ENCODE assay signal across 9 cellular contexts in genomic region chr5:125961150-125961549, GRCh38.
DNase-seq lines count a peak whose midpoint lies in the region; ATAC-seq and TF ChIP-seq lines count a peak whose summit lies in the region.
"Had no signal": no experiment of that assay in that cellular context is flagged by ENCODE, and none has a peak within 500 bp of the region (broad histone marks: within the 10 kb centered on the region; RNA-seq: fewer than 3 reads in every experiment).

No MANE protein-coding gene starts in this region.

- no peak overlapping the region for H3K4me3 ChIP-seq in GM12864 (ENCODE audit: low read depth, low read length)
- H3K4me3 ChIP-seq in Jurkat, Clone E6-1 (ENCODE audit: low read length): no peak overlapping the region
- H3K4me3 ChIP-seq in mammary epithelial cell (replicated peaks in 1 of 3; ENCODE audit: insufficient read depth in 1 of 3, low read depth in 2 of 3, low read length in 3 of 3): no peak overlapping the region
- no peak overlapping the region for H3K4me3 ChIP-seq in body of pancreas

- ATAC-seq in GM19395 (IDR thresholded peaks at IDR 0.05; ENCODE audit: unreplicated experiment) (peak; percentile 100), HG02870 (IDR thresholded peaks at IDR 0.05; ENCODE audit: unreplicated experiment) (peak; percentile 99), body of pancreas (no peak)

- no peak overlapping the region for H3K27ac ChIP-seq in mammary epithelial cell (ENCODE audit: insufficient read depth, low read depth, low read length)
- H3K27ac ChIP-seq in body of pancreas: no peak overlapping the region

- CTCF ChIA-PET in mammary epithelial cell (lab: Charles Lee; ENCODE audit: low non-redundant PET): no interaction called here

- no peaks in the 10 kb centered on the region for H3K27me3 ChIP-seq in mammary epithelial cell (ENCODE audit: insufficient read depth, low read length)
- H3K27me3 ChIP-seq in body of pancreas: no peaks in the 10 kb centered on the region

- no peaks in the 10 kb centered on the region for H4K20me1 ChIP-seq in mammary epithelial cell (ENCODE audit: insufficient read depth, low read length)

- TF ChIP-seq POLR2A in body of pancreas (IDR thresholded peaks at IDR 0.05): no peak

- DNase-seq in GM12864 (ENCODE audit: low read depth) (peak; percentile 44), mammary epithelial cell (no peak), GM10266 (ENCODE audit: extremely low spot score) (no peak), body of pancreas (no peak), NCI-H2227 (lab: John Stamatoyannopoulos, UW; ENCODE audit: unreplicated experiment) (no peak)
- DNase-seq in Jurkat, Clone E6-1 (ENCODE audit: low read depth, low spot score): peak; percentile 14
- DNase-seq: AML-193 had no signal

- no peak for TF ChIP-seq CTCF in GM12864 (IDR thresholded peaks at IDR 0.05; ENCODE audit: low read depth, low read length, missing control alignments)
- TF ChIP-seq CTCF in mammary epithelial cell (conservative IDR thresholded peaks at IDR 0.05 in 1 of 2, IDR thresholded peaks at IDR 0.05 in 1 of 2; ENCODE audit: extremely low read depth in 1 of 2, insufficient read depth in 1 of 2, low read depth in 1 of 2, low read length in 2 of 2): no peak
- no peak for TF ChIP-seq CTCF in GM10266 (IDR thresholded peaks at IDR 0.05; ENCODE audit: control insufficient read depth, insufficient read depth, low read depth, missing control alignments)
- no peak for TF ChIP-seq CTCF in body of pancreas (IDR thresholded peaks at IDR 0.05)

- H3K36me3 ChIP-seq in mammary epithelial cell (ENCODE audit: insufficient read depth, low read length) (no peaks in the 10 kb centered on the region), body of pancreas (replicated peaks in 1 of 2; ENCODE audit: insufficient read depth in 1 of 2, low read depth in 2 of 2) (no peaks in the 10 kb centered on the region)

- no peak overlapping the region for H2AFZ ChIP-seq in mammary epithelial cell (ENCODE audit: low read depth, low read length)

- BruUV-seq in mammary epithelial cell (replicated peaks; lab: Mats Ljungman, UMichigan): no TSS peak

- intact Hi-C loops in mammary epithelial cell (cut with micrococcal nuclease) (no loop called here), body of pancreas (cut with DNase I) (no loop called here)

- 100% methylated on average over 1 of the region's 1 CpG for WGBS in mammary epithelial cell (ENCODE audit: low coverage, missing lambda C conversion rate)
- 70 to 95% methylated on average over 1 of the region's 1 CpG for WGBS in body of pancreas, 2 donors

- no peak overlapping the region for H3K9ac ChIP-seq in mammary epithelial cell (ENCODE audit: insufficient read depth, low read length)

- H3K79me2 ChIP-seq in mammary epithelial cell (ENCODE audit: insufficient read depth, low read length): no peaks in the 10 kb centered on the region

- in situ Hi-C loops in mammary epithelial cell (cut with MboI; ENCODE audit: low sequenced_read_pairs in 2 of 2): no loop called here

- dilution Hi-C loops in mammary epithelial cell (cut with HindIII; ENCODE audit: low sequenced_read_pairs): loop anchor here (10.0 kb wide), 1 partner anchor 64 kb away; no protein-coding TSS in a partner anchor

- H3K4me1 ChIP-seq in mammary epithelial cell (ENCODE audit: insufficient read depth, low read length): no peaks in the 10 kb centered on the region
- no peaks in the 10 kb centered on the region for H3K4me1 ChIP-seq in body of pancreas

- no peak overlapping the region for H3K4me2 ChIP-seq in mammary epithelial cell (ENCODE audit: insufficient read depth, low read depth, low read length)

- H3K9me3 ChIP-seq in mammary epithelial cell (replicated peaks; ENCODE audit: insufficient read depth, low read length) (no peaks in the 10 kb centered on the region), body of pancreas (no peaks in the 10 kb centered on the region)

Comparison
In these comparisons a context has a peak if more than half of its experiments do, and no peak if none do; other contexts are left out.
1. DNase-seq: peak in GM12864 (single experiment) and Jurkat, Clone E6-1 (single experiment); none in mammary epithelial cell (single experiment), GM10266 (single experiment), body of pancreas (0 of 4) and NCI-H2227 (single experiment).